ENCODE assay signal across 11 cellular contexts in the genomic region with DNA sequence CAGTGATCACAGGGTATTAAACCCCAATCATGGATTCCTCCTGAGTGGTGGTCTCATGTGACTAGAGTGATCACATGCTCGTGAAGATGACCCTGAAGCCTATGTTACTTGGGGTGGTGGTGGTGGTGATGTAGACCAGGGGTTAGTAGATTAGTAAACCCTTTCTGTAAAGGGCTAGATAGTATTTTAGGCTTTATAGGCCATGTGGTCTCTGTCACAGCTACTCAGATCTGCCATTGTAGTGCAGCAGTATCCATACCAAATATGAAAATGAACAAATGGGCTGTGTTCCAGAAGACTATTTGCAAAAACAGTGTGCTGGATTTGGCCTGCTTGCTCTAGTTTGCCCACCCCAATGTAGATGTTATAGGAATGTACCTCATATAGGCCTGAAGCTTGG.
"Had no signal": no experiment of that assay in that cellular context is flagged by ENCODE, and none has a peak within 500 bp of the region (broad histone marks: within the 10 kb centered on the region; RNA-seq: fewer than 3 reads in every experiment).

No MANE protein-coding gene starts in this region.

- DNase-seq: activated CD4-positive, CD25-positive, alpha-beta regulatory T cell; foreskin melanocyte; head of caudate nucleus; occipital lobe; psoas muscle; stimulated activated CD4-positive, alpha-beta T cell treated with anti-CD3 and anti-CD28 coated beads, Interleukin-12 subunit alpha, Interleukin-12 subunit beta, amount 100 ng/mL, for 4 hours; stimulated activated naive CD4-positive, alpha-beta T cell treated with Interleukin-2 at 50 U/mL for 16 hours; T-helper 17 cell had no signal

- H3K4me3 ChIP-seq: ascending aorta, psoas muscle had no signal

- H3K9me3 ChIP-seq: ascending aorta, psoas muscle had no signal

- H3K9me3 Mint-ChIP-seq: nephron had no signal

- ATAC-seq: psoas muscle, sciatic nerve, T-helper 17 cell had no signal

- H3K27ac Mint-ChIP-seq: T-helper 17 cell had no signal

- H3K27ac ChIP-seq: ascending aorta, psoas muscle had no signal

- H3K36me3 ChIP-seq: ascending aorta had no signal

- H3K4me1 ChIP-seq: ascending aorta had no signal

- H3K27me3 ChIP-seq: ascending aorta had no signal
